1 cellular context compared by ENCODE assay signal in the genomic region with DNA sequence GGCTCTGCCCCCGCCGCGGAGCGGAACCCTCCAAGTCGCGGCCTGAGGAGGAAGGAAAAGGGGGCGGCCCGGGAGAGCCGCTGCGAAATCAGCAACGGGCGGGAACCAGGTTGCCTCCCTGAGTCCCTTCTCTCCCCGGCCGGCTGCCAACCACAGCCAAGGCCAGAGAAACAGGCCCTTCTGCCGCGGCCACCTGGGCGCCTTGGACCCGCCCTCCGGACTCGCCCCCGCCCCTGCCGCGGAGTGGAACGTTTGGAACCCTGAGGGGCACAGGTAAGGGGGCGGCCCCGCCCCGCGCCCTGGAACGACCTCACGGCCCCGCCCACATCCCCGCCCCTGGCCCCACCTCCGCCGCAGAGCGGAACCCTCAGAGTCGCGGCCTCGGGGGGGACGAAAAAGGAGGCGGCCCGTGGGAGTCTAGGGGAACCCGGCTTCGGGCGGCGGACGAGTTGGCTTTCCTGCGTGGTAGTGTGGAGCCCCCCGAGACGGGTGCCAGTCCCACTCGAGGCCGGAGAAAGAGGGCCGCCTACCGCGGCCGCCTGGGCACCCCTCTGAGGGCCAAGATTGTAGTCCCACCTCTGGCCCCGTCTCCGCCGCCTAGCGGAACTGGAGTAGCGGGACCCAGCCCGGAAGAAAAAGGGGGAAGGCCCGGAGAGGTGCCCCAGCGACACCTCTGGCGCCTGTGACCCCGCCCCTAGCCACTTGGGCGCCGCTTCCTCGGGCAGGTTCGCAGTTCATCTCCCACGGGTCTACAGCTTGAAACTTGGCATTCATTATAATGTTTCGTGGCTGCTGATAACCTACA.
TF ChIP-seq lines count a peak whose summit lies in the region.

No MANE protein-coding gene starts in this region.

TF ChIP-seq in GM12878, 131 proteins besides CTCF, POLR2A, EP300 and RAD21 (continued from another document and continues in another):
- TF ChIP-seq, protein P1, sequence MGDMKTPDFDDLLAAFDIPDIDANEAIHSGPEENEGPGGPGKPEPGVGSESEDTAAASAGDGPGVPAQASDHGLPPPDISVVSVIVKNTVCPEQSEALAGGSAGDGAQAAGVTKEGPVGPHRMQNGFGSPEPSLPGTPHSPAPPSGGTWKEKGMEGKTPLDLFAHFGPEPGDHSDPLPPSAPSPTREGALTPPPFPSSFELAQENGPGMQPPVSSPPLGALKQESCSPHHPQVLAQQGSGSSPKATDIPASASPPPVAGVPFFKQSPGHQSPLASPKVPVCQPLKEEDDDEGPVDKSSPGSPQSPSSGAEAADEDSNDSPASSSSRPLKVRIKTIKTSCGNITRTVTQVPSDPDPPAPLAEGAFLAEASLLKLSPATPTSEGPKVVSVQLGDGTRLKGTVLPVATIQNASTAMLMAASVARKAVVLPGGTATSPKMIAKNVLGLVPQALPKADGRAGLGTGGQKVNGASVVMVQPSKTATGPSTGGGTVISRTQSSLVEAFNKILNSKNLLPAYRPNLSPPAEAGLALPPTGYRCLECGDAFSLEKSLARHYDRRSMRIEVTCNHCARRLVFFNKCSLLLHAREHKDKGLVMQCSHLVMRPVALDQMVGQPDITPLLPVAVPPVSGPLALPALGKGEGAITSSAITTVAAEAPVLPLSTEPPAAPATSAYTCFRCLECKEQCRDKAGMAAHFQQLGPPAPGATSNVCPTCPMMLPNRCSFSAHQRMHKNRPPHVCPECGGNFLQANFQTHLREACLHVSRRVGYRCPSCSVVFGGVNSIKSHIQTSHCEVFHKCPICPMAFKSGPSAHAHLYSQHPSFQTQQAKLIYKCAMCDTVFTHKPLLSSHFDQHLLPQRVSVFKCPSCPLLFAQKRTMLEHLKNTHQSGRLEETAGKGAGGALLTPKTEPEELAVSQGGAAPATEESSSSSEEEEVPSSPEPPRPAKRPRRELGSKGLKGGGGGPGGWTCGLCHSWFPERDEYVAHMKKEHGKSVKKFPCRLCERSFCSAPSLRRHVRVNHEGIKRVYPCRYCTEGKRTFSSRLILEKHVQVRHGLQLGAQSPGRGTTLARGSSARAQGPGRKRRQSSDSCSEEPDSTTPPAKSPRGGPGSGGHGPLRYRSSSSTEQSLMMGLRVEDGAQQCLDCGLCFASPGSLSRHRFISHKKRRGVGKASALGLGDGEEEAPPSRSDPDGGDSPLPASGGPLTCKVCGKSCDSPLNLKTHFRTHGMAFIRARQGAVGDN (IDR thresholded peaks at IDR 0.05): no peak
- TF ChIP-seq BCL11A (IDR thresholded peaks at IDR 0.05; ENCODE audit: low read depth, low read length) (no peak), NR2F1 (conservative IDR thresholded peaks at IDR 0.05) (peak; percentile 66), FOXM1 (IDR thresholded peaks at IDR 0.05; ENCODE audit: low read depth, low read length) (no peak), RUNX3 (IDR thresholded peaks at IDR 0.05; ENCODE audit: low read length) (peak; percentile 47), ZNF207 (IDR thresholded peaks at IDR 0.05; ENCODE audit: borderline replicate concordance) (no peak), WRNIP1 (IDR thresholded peaks at IDR 0.05; ENCODE audit: borderline replicate concordance, low read depth, low read length) (no peak), JUNB (IDR thresholded peaks at IDR 0.05) (no peak), ATF7 (IDR thresholded peaks at IDR 0.05; ENCODE audit: low read depth) (peak; percentile 95), MYB (IDR thresholded peaks at IDR 0.05; ENCODE audit: borderline replicate concordance, low read depth, low read length) (no peak), CREM (IDR thresholded peaks at IDR 0.05; ENCODE audit: low read depth) (peak; percentile 13; the same call in 1 of the 2 replicates), CHD2 (IDR thresholded peaks at IDR 0.05; ENCODE audit: borderline replicate concordance, low read depth, low read length) (no peak), NFIC (IDR thresholded peaks at IDR 0.05; ENCODE audit: low read depth, low read length) (no peak), BRCA1 (IDR thresholded peaks at IDR 0.05; ENCODE audit: low read depth, low read length) (no peak), STAT1 (conservative IDR thresholded peaks at IDR 0.05) (peak; percentile 44; the same call in 1 of the 2 replicates), JUND (IDR thresholded peaks at IDR 0.05; ENCODE audit: low read depth, low read length) (peak; percentile 86; the same call in 1 of the 2 replicates), CHD1 (IDR thresholded peaks at IDR 0.05; ENCODE audit: low read depth, low read length) (peak; percentile 92), POLR2AphosphoS5 (IDR thresholded peaks at IDR 0.05; ENCODE audit: low read length) (peak; percentile 73), CBX3 (IDR thresholded peaks at IDR 0.05; ENCODE audit: borderline replicate concordance, low read depth) (no peak), IRF4 (IDR thresholded peaks at IDR 0.05; ENCODE audit: low read depth, low read length) (no peak), EGR1 (IDR thresholded peaks at IDR 0.05; ENCODE audit: borderline replicate concordance in 1 of 2, low read depth in 2 of 2, low read length in 2 of 2) (0 out of 3 replicates have a peak, but pooled peaks of 1 of the 2 experiments have one; percentile 1), NBN (IDR thresholded peaks at IDR 0.05) (peak; percentile 72; the same call in 1 of the 2 replicates), HDGF (IDR thresholded peaks at IDR 0.05) (no peak), GABPA (IDR thresholded peaks at IDR 0.05; ENCODE audit: low read depth) (peak; percentile 94), RCOR1 (conservative IDR thresholded peaks at IDR 0.05; ENCODE audit: low read depth, low read length) (no peak), PML (IDR thresholded peaks at IDR 0.05; ENCODE audit: low read length) (0 out of 2 replicates have a peak, but pooled peaks have one; percentile 38), ETV6 (conservative IDR thresholded peaks at IDR 0.05 in 1 of 2, IDR thresholded peaks at IDR 0.05 in 1 of 2; ENCODE audit: borderline replicate concordance in 1 of 2, low read depth in 1 of 2) (no peak), PAX8 (IDR thresholded peaks at IDR 0.05) (no peak)
- TF ChIP-seq, protein P2, sequence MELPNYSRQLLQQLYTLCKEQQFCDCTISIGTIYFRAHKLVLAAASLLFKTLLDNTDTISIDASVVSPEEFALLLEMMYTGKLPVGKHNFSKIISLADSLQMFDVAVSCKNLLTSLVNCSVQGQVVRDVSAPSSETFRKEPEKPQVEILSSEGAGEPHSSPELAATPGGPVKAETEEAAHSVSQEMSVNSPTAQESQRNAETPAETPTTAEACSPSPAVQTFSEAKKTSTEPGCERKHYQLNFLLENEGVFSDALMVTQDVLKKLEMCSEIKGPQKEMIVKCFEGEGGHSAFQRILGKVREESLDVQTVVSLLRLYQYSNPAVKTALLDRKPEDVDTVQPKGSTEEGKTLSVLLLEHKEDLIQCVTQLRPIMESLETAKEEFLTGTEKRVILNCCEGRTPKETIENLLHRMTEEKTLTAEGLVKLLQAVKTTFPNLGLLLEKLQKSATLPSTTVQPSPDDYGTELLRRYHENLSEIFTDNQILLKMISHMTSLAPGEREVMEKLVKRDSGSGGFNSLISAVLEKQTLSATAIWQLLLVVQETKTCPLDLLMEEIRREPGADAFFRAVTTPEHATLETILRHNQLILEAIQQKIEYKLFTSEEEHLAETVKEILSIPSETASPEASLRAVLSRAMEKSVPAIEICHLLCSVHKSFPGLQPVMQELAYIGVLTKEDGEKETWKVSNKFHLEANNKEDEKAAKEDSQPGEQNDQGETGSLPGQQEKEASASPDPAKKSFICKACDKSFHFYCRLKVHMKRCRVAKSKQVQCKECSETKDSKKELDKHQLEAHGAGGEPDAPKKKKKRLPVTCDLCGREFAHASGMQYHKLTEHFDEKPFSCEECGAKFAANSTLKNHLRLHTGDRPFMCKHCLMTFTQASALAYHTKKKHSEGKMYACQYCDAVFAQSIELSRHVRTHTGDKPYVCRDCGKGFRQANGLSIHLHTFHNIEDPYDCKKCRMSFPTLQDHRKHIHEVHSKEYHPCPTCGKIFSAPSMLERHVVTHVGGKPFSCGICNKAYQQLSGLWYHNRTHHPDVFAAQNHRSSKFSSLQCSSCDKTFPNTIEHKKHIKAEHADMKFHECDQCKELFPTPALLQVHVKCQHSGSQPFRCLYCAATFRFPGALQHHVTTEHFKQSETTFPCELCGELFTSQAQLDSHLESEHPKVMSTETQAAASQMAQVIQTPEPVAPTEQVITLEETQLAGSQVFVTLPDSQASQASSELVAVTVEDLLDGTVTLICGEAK (IDR thresholded peaks at IDR 0.05; ENCODE audit: borderline replicate concordance): peak; percentile 97
- TF ChIP-seq, protein P3, sequence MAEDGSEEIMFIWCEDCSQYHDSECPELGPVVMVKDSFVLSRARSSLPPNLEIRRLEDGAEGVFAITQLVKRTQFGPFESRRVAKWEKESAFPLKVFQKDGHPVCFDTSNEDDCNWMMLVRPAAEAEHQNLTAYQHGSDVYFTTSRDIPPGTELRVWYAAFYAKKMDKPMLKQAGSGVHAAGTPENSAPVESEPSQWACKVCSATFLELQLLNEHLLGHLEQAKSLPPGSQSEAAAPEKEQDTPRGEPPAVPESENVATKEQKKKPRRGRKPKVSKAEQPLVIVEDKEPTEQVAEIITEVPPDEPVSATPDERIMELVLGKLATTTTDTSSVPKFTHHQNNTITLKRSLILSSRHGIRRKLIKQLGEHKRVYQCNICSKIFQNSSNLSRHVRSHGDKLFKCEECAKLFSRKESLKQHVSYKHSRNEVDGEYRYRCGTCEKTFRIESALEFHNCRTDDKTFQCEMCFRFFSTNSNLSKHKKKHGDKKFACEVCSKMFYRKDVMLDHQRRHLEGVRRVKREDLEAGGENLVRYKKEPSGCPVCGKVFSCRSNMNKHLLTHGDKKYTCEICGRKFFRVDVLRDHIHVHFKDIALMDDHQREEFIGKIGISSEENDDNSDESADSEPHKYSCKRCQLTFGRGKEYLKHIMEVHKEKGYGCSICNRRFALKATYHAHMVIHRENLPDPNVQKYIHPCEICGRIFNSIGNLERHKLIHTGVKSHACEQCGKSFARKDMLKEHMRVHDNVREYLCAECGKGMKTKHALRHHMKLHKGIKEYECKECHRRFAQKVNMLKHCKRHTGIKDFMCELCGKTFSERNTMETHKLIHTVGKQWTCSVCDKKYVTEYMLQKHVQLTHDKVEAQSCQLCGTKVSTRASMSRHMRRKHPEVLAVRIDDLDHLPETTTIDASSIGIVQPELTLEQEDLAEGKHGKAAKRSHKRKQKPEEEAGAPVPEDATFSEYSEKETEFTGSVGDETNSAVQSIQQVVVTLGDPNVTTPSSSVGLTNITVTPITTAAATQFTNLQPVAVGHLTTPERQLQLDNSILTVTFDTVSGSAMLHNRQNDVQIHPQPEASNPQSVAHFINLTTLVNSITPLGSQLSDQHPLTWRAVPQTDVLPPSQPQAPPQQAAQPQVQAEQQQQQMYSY (CRISPR knock-in tag; IDR thresholded peaks at IDR 0.05): no peak
- TF ChIP-seq, protein P4, sequence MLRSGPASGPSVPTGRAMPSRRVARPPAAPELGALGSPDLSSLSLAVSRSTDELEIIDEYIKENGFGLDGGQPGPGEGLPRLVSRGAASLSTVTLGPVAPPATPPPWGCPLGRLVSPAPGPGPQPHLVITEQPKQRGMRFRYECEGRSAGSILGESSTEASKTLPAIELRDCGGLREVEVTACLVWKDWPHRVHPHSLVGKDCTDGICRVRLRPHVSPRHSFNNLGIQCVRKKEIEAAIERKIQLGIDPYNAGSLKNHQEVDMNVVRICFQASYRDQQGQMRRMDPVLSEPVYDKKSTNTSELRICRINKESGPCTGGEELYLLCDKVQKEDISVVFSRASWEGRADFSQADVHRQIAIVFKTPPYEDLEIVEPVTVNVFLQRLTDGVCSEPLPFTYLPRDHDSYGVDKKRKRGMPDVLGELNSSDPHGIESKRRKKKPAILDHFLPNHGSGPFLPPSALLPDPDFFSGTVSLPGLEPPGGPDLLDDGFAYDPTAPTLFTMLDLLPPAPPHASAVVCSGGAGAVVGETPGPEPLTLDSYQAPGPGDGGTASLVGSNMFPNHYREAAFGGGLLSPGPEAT (IDR thresholded peaks at IDR 0.05; ENCODE audit: low read depth): peak; percentile 86; the same call in 1 of the 2 replicates
- TF ChIP-seq, protein P5, sequence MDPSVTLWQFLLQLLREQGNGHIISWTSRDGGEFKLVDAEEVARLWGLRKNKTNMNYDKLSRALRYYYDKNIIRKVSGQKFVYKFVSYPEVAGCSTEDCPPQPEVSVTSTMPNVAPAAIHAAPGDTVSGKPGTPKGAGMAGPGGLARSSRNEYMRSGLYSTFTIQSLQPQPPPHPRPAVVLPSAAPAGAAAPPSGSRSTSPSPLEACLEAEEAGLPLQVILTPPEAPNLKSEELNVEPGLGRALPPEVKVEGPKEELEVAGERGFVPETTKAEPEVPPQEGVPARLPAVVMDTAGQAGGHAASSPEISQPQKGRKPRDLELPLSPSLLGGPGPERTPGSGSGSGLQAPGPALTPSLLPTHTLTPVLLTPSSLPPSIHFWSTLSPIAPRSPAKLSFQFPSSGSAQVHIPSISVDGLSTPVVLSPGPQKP (IDR thresholded peaks at IDR 0.05; ENCODE audit: low read depth, low read length): no peak
- TF ChIP-seq, protein P6, sequence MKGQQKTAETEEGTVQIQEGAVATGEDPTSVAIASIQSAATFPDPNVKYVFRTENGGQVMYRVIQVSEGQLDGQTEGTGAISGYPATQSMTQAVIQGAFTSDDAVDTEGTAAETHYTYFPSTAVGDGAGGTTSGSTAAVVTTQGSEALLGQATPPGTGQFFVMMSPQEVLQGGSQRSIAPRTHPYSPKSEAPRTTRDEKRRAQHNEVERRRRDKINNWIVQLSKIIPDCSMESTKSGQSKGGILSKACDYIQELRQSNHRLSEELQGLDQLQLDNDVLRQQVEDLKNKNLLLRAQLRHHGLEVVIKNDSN (IDR thresholded peaks at IDR 0.05; ENCODE audit: borderline replicate concordance, extremely low read length, insufficient read depth, low read depth, low read length): no peak
- TF ChIP-seq, protein P7, sequence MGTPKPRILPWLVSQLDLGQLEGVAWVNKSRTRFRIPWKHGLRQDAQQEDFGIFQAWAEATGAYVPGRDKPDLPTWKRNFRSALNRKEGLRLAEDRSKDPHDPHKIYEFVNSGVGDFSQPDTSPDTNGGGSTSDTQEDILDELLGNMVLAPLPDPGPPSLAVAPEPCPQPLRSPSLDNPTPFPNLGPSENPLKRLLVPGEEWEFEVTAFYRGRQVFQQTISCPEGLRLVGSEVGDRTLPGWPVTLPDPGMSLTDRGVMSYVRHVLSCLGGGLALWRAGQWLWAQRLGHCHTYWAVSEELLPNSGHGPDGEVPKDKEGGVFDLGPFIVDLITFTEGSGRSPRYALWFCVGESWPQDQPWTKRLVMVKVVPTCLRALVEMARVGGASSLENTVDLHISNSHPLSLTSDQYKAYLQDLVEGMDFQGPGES (IDR thresholded peaks at IDR 0.05): no peak
- TF ChIP-seq, protein P8, sequence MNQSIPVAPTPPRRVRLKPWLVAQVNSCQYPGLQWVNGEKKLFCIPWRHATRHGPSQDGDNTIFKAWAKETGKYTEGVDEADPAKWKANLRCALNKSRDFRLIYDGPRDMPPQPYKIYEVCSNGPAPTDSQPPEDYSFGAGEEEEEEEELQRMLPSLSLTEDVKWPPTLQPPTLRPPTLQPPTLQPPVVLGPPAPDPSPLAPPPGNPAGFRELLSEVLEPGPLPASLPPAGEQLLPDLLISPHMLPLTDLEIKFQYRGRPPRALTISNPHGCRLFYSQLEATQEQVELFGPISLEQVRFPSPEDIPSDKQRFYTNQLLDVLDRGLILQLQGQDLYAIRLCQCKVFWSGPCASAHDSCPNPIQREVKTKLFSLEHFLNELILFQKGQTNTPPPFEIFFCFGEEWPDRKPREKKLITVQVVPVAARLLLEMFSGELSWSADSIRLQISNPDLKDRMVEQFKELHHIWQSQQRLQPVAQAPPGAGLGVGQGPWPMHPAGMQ (IDR thresholded peaks at IDR 0.05; ENCODE audit: borderline replicate concordance): no peak
- TF ChIP-seq, protein P9, sequence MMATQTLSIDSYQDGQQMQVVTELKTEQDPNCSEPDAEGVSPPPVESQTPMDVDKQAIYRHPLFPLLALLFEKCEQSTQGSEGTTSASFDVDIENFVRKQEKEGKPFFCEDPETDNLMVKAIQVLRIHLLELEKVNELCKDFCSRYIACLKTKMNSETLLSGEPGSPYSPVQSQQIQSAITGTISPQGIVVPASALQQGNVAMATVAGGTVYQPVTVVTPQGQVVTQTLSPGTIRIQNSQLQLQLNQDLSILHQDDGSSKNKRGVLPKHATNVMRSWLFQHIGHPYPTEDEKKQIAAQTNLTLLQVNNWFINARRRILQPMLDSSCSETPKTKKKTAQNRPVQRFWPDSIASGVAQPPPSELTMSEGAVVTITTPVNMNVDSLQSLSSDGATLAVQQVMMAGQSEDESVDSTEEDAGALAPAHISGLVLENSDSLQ (IDR thresholded peaks at IDR 0.05): no peak
